In genomic region chr17:63698886-63699637, GRCh38 we compare ENCODE assay signal across 8 cellular contexts. TPM values are rescaled to one million over a fixed set of nuclear protein-coding genes. Genes with fewer than 3 reads are reported as not detected.
DNase-seq lines count a peak whose midpoint lies in the region; ATAC-seq and TF ChIP-seq lines count a peak whose summit lies in the region.

No MANE protein-coding gene starts in this region.

- peak overlapping the region; percentile 84 to 92 for H3K27ac Mint-ChIP-seq in activated naive CD4-positive, alpha-beta T cell treated with anti-CD3 and anti-CD28 coated beads, Interleukin-2, amount 50 U/mL, for 72 hours

- peak overlapping the region; percentile 93 to 100 (median 98) for H3K27ac ChIP-seq in spleen

- TF ChIP-seq POLR2A in GM18505 (IDR thresholded peaks at IDR 0.05; ENCODE audit: borderline replicate concordance, extremely low read depth, insufficient read depth, insufficient read length) (peak; percentile 56), spleen (IDR thresholded peaks at IDR 0.05) (peak in 1 of 3 donors; percentile 11)

- TF ChIP-seq CTCF in spleen (IDR thresholded peaks at IDR 0.05 in 8 of 11, conservative IDR thresholded peaks at IDR 0.05 in 3 of 11): peak in 1 of 11 experiments; percentile 15
- TF ChIP-seq CTCF in omental fat pad (IDR thresholded peaks at IDR 0.05): no peak

- DNase-seq in SKM-1 (lab: John Stamatoyannopoulos, UW; ENCODE audit: unreplicated experiment): peak; percentile 31
- DNase-seq in activated naive CD4-positive, alpha-beta T cell treated with anti-CD3 and anti-CD28 coated beads, Interleukin-2, amount 50 U/mL, for 72 hours (ENCODE audit: low spot score in 2 of 2): peak; percentile 70 to 87
- peak; percentile 98 for DNase-seq in spleen
- no peak for DNase-seq in omental fat pad (ENCODE audit: low spot score)
- no peak for DNase-seq in T1000 (lab: John Stamatoyannopoulos, UW)

- H3K4me1 ChIP-seq in spleen: peaks cover 51 to 94% (median 80%) of the 10 kb centered on the region in 6 donors

- ATAC-seq in GM18505 (IDR thresholded peaks at IDR 0.05; ENCODE audit: unreplicated experiment): peak; percentile 31
- ATAC-seq in HG03039 (IDR thresholded peaks at IDR 0.05; ENCODE audit: unreplicated experiment): peak; percentile 25
- peak; percentile 16 to 20 for ATAC-seq in activated naive CD4-positive, alpha-beta T cell treated with anti-CD3 and anti-CD28 coated beads, Interleukin-2, amount 50 U/mL, for 72 hours
- no peak for ATAC-seq in omental fat pad (ENCODE audit: low FRiP score)

- no peaks in the 10 kb centered on the region for H3K9me3 Mint-ChIP-seq in activated naive CD4-positive, alpha-beta T cell treated with anti-CD3 and anti-CD28 coated beads, Interleukin-2, amount 50 U/mL, for 72 hours

- H3K9me3 ChIP-seq in spleen: no peaks in the 10 kb centered on the region

- WGBS in spleen, 5 donors: 4 to 9% (median 5%) methylated on average over 28 to 45 of the region's 45 CpGs

- H3K27me3 ChIP-seq in spleen (replicated peaks in 1 of 7): no peaks in the 10 kb centered on the region

- intact Hi-C loops in spleen (cut with DNase I; ENCODE audit: low total_unique reads): loop anchor here (10.0 kb wide), 3 partner anchors 46 to 126 kb away; partner anchors contain the start of genes FTSJ3, MAP3K3, PSMC5 and STRADA

- H3K4me3 ChIP-seq in iPS-11a (ENCODE audit: low read depth, low read length) (peak overlapping the region; percentile 48), spleen (peak overlapping the region; percentile 80 to 99 (median 90))

- H3K36me3 ChIP-seq in spleen: peaks cover 0 to 63% (median 24%) of the 10 kb centered on the region in 6 donors

- peaks cover 31 to 44% of the 10 kb centered on the region in 2 donors for H3K36me3 Mint-ChIP-seq in activated naive CD4-positive, alpha-beta T cell treated with anti-CD3 and anti-CD28 coated beads, Interleukin-2, amount 50 U/mL, for 72 hours

RNA-seq across cellular contexts. Expression of gene LIMD2, which starts 0.9 kb away (rescaled TPM):
- 100 to 1,000 TPM in 1 of 2 donors, 10 to 100 TPM in 1; 76.7 to 166 TPM for total RNA-seq in activated naive CD4-positive, alpha-beta T cell treated with anti-CD3 and anti-CD28 coated beads, Interleukin-2, amount 50 U/mL, for 72 hours
- total RNA-seq in spleen (100 to 1,000 TPM; 211 to 381 (median 249) TPM), omental fat pad (10 to 100 TPM in 2 of 4 donors, 1 to 10 TPM in 2; 4.4 to 44.9 (median 16.5) TPM)
- 100 to 1,000 TPM; 414 to 554 (median 480) TPM for polyA plus RNA-seq in spleen

RNA-seq across cellular contexts. Expression of gene STRADA, which starts 42.5 kb away (rescaled TPM):
- 100 to 1,000 TPM in 1 of 2 donors, 10 to 100 TPM in 1; 68.3 to 112 TPM for total RNA-seq in activated naive CD4-positive, alpha-beta T cell treated with anti-CD3 and anti-CD28 coated beads, Interleukin-2, amount 50 U/mL, for 72 hours
- total RNA-seq in spleen (10 to 100 TPM; 43.9 to 72.0 (median 60.7) TPM), omental fat pad (10 to 100 TPM; 16.5 to 32.3 (median 22.4) TPM)
- 10 to 100 TPM; 20.5 to 31.3 (median 26.6) TPM for polyA plus RNA-seq in spleen

Comparison
In these comparisons a context has a peak if more than half of its experiments do, and no peak if none do; other contexts are left out.
1. DNase-seq: peak in SKM-1 (single experiment), activated naive CD4-positive, alpha-beta T cell treated with anti-CD3 and anti-CD28 coated beads, Interleukin-2, amount 50 U/mL, for 72 hours (2 of 2) and spleen (single experiment); none in omental fat pad (single experiment) and T1000 (single experiment).